ENCODE assay signal across 11 cellular contexts in genomic region chrX:150478496-150479492, GRCh38.
A peak's percentile ranks its signal among the peaks of the same experiment; 100 is the strongest.
DNase-seq lines count a peak whose midpoint lies in the region; ATAC-seq, FAIRE-seq and TF ChIP-seq lines count a peak whose summit lies in the region.
"Had no signal": no experiment of that assay in that cellular context is flagged by ENCODE, and none has a peak within 500 bp of the region (broad histone marks: within the 10 kb centered on the region; RNA-seq: fewer than 3 reads in every experiment).

No MANE protein-coding gene starts in this region.

- TF ChIP-seq CTCF in GM20000 (IDR thresholded peaks at IDR 0.05; ENCODE audit: extremely low read depth, missing control alignments) (no peak), D721Med (IDR thresholded peaks at IDR 0.05; ENCODE audit: insufficient read depth, missing control alignments) (no peak), glutamatergic neuron (IDR thresholded peaks at IDR 0.05; ENCODE audit: partially characterized antibody, unreplicated experiment) (no peak)

- H3K4me3 Mint-ChIP-seq in activated naive CD8-positive, alpha-beta T cell treated with anti-CD3 and anti-CD28 coated beads for 36 hours = peak overlapping the region; percentile 29
- H3K4me3 Mint-ChIP-seq in glutamatergic neuron (ENCODE audit: unreplicated experiment) = no peak overlapping the region

- H3K27ac ChIP-seq in BLaER1 treated with 17β-estradiol and CSF1 and Interleukin-3, amounts not matched to agents 10 nM and 100 nM = peak overlapping the region in 7 of 11 experiments; percentile 18 to 51 (median 26); a peak in 6 of 22 replicates
- H3K27ac ChIP-seq: HL-60 had no signal

- peak overlapping the region; percentile 71 to 96 (median 84) for H3K4me2 ChIP-seq in BLaER1 treated with 17β-estradiol and CSF1 and Interleukin-3, amounts not matched to agents 10 nM and 100 nM

- no peaks in the 10 kb centered on the region for H3K27me3 Mint-ChIP-seq in activated naive CD8-positive, alpha-beta T cell treated with anti-CD3 and anti-CD28 coated beads for 36 hours
- peaks cover 1% of the 10 kb centered on the region for H3K27me3 Mint-ChIP-seq in glutamatergic neuron (ENCODE audit: unreplicated experiment)

- H3K9me3 ChIP-seq in BLaER1 treated with 17β-estradiol and CSF1 and Interleukin-3, amounts not matched to agents 10 nM and 100 nM (replicated peaks in 1 of 11) = no peaks in the 10 kb centered on the region
- H3K9me3 ChIP-seq in HAP-1 = no peaks in the 10 kb centered on the region

- H3K27ac Mint-ChIP-seq in activated naive CD8-positive, alpha-beta T cell treated with anti-CD3 and anti-CD28 coated beads for 36 hours = peak overlapping the region; percentile 74
- H3K27ac Mint-ChIP-seq in glutamatergic neuron (ENCODE audit: unreplicated experiment) = no peak overlapping the region

- H3K4me3 ChIP-seq in BLaER1 treated with 17β-estradiol and CSF1 and Interleukin-3, amounts not matched to agents 10 nM and 100 nM = peak overlapping the region in 5 of 10 experiments; percentile 5 to 37 (median 23); a peak in 8 of 20 replicates
- no peak overlapping the region for H3K4me3 ChIP-seq in HAP-1
- H3K4me3 ChIP-seq: skin epidermis had no signal

- peak; percentile 8 for DNase-seq in GM20000 (ENCODE audit: low spot score)
- peak; percentile 26 for DNase-seq in activated naive CD8-positive, alpha-beta T cell treated with anti-CD3 and anti-CD28 coated beads for 36 hours
- DNase-seq in HAP-1 (ENCODE audit: low spot score in 2 of 2) = no peak
- DNase-seq in foreskin melanocyte = no peak
- no peak for DNase-seq in D721Med (ENCODE audit: insufficient read length, low spot score)
- no peak for DNase-seq in glutamatergic neuron

- H3K27me3 ChIP-seq in BLaER1 treated with 17β-estradiol and CSF1 and Interleukin-3, amounts not matched to agents 10 nM and 100 nM = peaks cover 0 to 16% (median 0%) of the 10 kb centered on the region in 11 experiments; a peak in 4 of 22 replicates
- H3K27me3 ChIP-seq in HAP-1 (ENCODE audit: low read depth) = no peaks in the 10 kb centered on the region

- ATAC-seq in HG03469 (IDR thresholded peaks at IDR 0.05; ENCODE audit: unreplicated experiment) = peak; percentile 56

- FAIRE-seq in D721Med (lab: Jason Lieb, UNC) = no peak
- FAIRE-seq: keratinocyte had no signal

- in situ Hi-C loops in HAP-1 (cut with MboI; ENCODE audit: low sequenced_read_pairs) = no loop called here

- H3K9ac ChIP-seq in BLaER1 treated with 17β-estradiol and CSF1 and Interleukin-3, amounts not matched to agents 10 nM and 100 nM = peak overlapping the region in 9 of 11 experiments; percentile 11 to 55 (median 32); a peak in 11 of 22 replicates

- no peaks in the 10 kb centered on the region for H3K9me3 Mint-ChIP-seq in activated naive CD8-positive, alpha-beta T cell treated with anti-CD3 and anti-CD28 coated beads for 36 hours
- H3K9me3 Mint-ChIP-seq in glutamatergic neuron (ENCODE audit: unreplicated experiment) = no peaks in the 10 kb centered on the region

- no peaks in the 10 kb centered on the region for H4K20me1 ChIP-seq in BLaER1 treated with 17β-estradiol and CSF1 and Interleukin-3, amounts not matched to agents 10 nM and 100 nM

- no peaks in the 10 kb centered on the region for H3K36me3 ChIP-seq in BLaER1 treated with 17β-estradiol and CSF1 and Interleukin-3, amounts not matched to agents 10 nM and 100 nM
- no peaks in the 10 kb centered on the region for H3K36me3 ChIP-seq in HAP-1 (replicated peaks)

- no peaks in the 10 kb centered on the region for H3K36me3 Mint-ChIP-seq in activated naive CD8-positive, alpha-beta T cell treated with anti-CD3 and anti-CD28 coated beads for 36 hours
- no peaks in the 10 kb centered on the region for H3K36me3 Mint-ChIP-seq in glutamatergic neuron (ENCODE audit: unreplicated experiment)

- H3K4me1 ChIP-seq in BLaER1 treated with 17β-estradiol and CSF1 and Interleukin-3, amounts not matched to agents 10 nM and 100 nM = peaks cover 39 to 62% (median 56%) of the 10 kb centered on the region in 10 experiments
- no peaks in the 10 kb centered on the region for H3K4me1 ChIP-seq in HAP-1

- peaks cover 38% of the 10 kb centered on the region for H3K4me1 Mint-ChIP-seq in activated naive CD8-positive, alpha-beta T cell treated with anti-CD3 and anti-CD28 coated beads for 36 hours
- H3K4me1 Mint-ChIP-seq in glutamatergic neuron (ENCODE audit: low read depth, unreplicated experiment) = no peaks in the 10 kb centered on the region

Comparison
In these comparisons a context has a peak if more than half of its experiments do, and no peak if none do; other contexts are left out.
1. DNase-seq: peak in GM20000 (single experiment) and activated naive CD8-positive, alpha-beta T cell treated with anti-CD3 and anti-CD28 coated beads for 36 hours (single experiment); none in HAP-1 (0 of 2), foreskin melanocyte (single experiment), D721Med (single experiment) and glutamatergic neuron (single experiment).